Comparison of ENCODE assay signal across 8 cellular contexts in genomic region chr11:35138606-35138948, GRCh38. TPM values are rescaled to one million over a fixed set of nuclear protein-coding genes. Genes with fewer than 3 reads are reported as not detected.
DNase-seq lines count a peak whose midpoint lies in the region; ATAC-seq, FAIRE-seq and TF ChIP-seq lines count a peak whose summit lies in the region.

No MANE protein-coding gene starts in this region.

- DNase-seq in activated naive CD4-positive, alpha-beta T cell treated with anti-CD3 and anti-CD28 coated beads for 36 hours: no peak
- DNase-seq in activated naive CD4-positive, alpha-beta T cell treated with anti-CD3 and anti-CD28 coated beads, Interleukin-2, amount 50 U/mL, for 16 hours: no peak
- no peak for DNase-seq in astrocyte (ENCODE audit: low read depth)
- no peak for DNase-seq in lower leg skin (ENCODE audit: low spot score in 2 of 2)
- no peak for DNase-seq in type B pancreatic cell (ENCODE audit: extremely low spot score, unreplicated experiment)
- no peak for DNase-seq in kidney glomerular epithelial cell (lab: John Stamatoyannopoulos, UW)
- DNase-seq in activated gamma-delta T cell treated with Interleukin-2 at 50 U/mL for 16 hours: no peak

- CTCF ChIA-PET in activated naive CD4-positive, alpha-beta T cell treated with anti-CD3 and anti-CD28 coated beads for 36 hours (lab: Charles Lee): interaction anchor here (0.6 to 1.7 kb wide), 8 partner anchors 10 to 212 kb away, joined by 3 to 6 read pairs (median 3); no protein-coding TSS in a partner anchor

- H3K27ac ChIP-seq in astrocyte (ENCODE audit: low read depth, low read length): peak overlapping the region; percentile 94

- peak overlapping the region; percentile 91 for H3K4me3 ChIP-seq in astrocyte (ENCODE audit: insufficient read depth, low read depth, low read length)
- peak overlapping the region; percentile 97 for H3K4me3 ChIP-seq in lower leg skin (ENCODE audit: low read depth, poor library complexity, severe bottlenecking)

- no peaks in the 10 kb centered on the region for H3K27me3 ChIP-seq in astrocyte (ENCODE audit: insufficient read depth, low read length)

- H3K9me3 Mint-ChIP-seq in activated naive CD4-positive, alpha-beta T cell treated with anti-CD3 and anti-CD28 coated beads for 36 hours: no peaks in the 10 kb centered on the region
- H3K9me3 Mint-ChIP-seq in astrocyte (ENCODE audit: unreplicated experiment): no peaks in the 10 kb centered on the region
- no peaks in the 10 kb centered on the region for H3K9me3 Mint-ChIP-seq in type B pancreatic cell

- peak overlapping the region; percentile 97 for H3K27ac Mint-ChIP-seq in activated naive CD4-positive, alpha-beta T cell treated with anti-CD3 and anti-CD28 coated beads for 36 hours
- H3K27ac Mint-ChIP-seq in astrocyte (ENCODE audit: unreplicated experiment) (no peak overlapping the region), type B pancreatic cell (no peak overlapping the region)

- H4K20me1 ChIP-seq in astrocyte (ENCODE audit: insufficient read depth, low read length): peaks cover 38% of the 10 kb centered on the region

- peak overlapping the region; percentile 95 for H3K4me2 ChIP-seq in astrocyte (ENCODE audit: low read length)

- peak overlapping the region; percentile 79 for H2AFZ ChIP-seq in astrocyte (ENCODE audit: low read depth, low read length)

- H3K4me1 ChIP-seq in astrocyte (ENCODE audit: insufficient read depth, low read length): peaks cover 34% of the 10 kb centered on the region

- peaks cover 40% of the 10 kb centered on the region for H3K4me1 Mint-ChIP-seq in activated naive CD4-positive, alpha-beta T cell treated with anti-CD3 and anti-CD28 coated beads for 36 hours (ENCODE audit: low read depth)
- peaks cover 21% of the 10 kb centered on the region for H3K4me1 Mint-ChIP-seq in astrocyte (ENCODE audit: low read depth, unreplicated experiment)
- H3K4me1 Mint-ChIP-seq in type B pancreatic cell (ENCODE audit: unreplicated experiment): peaks cover 6% of the 10 kb centered on the region

- H3K79me2 ChIP-seq in astrocyte (ENCODE audit: insufficient read depth, low read length): peaks cover 54% of the 10 kb centered on the region

- H3K4me3 Mint-ChIP-seq in activated naive CD4-positive, alpha-beta T cell treated with anti-CD3 and anti-CD28 coated beads for 36 hours: peak overlapping the region; percentile 85
- H3K4me3 Mint-ChIP-seq in astrocyte (ENCODE audit: unreplicated experiment) (peak overlapping the region; percentile 95), type B pancreatic cell (peak overlapping the region; percentile 87)

- 2 to 3% methylated on average over 16 of the region's 16 CpGs for WGBS in lower leg skin, 2 donors

- no peak for FAIRE-seq in astrocyte (lab: Jason Lieb, UNC)

- H3K36me3 ChIP-seq in astrocyte (ENCODE audit: insufficient read depth, low read length): no peaks in the 10 kb centered on the region

- no peaks in the 10 kb centered on the region for H3K9me3 ChIP-seq in astrocyte (ENCODE audit: insufficient read depth, low read depth, low read length)

- TF ChIP-seq POLR2A in lower leg skin (IDR thresholded peaks at IDR 0.05): no peak

- intact Hi-C loops in activated naive CD4-positive, alpha-beta T cell treated with anti-CD3 and anti-CD28 coated beads for 36 hours (cut with micrococcal nuclease): no loop called here
- intact Hi-C loops in lower leg skin (cut with DNase I; ENCODE audit: low total_unique reads): no loop called here

- ATAC-seq in HG03095 (IDR thresholded peaks at IDR 0.05; ENCODE audit: unreplicated experiment): no peak

- TF ChIP-seq CTCF in astrocyte (IDR thresholded peaks at IDR 0.05; ENCODE audit: insufficient read depth, low read depth, low read length) (no peak), lower leg skin (IDR thresholded peaks at IDR 0.05) (no peak), type B pancreatic cell (conservative IDR thresholded peaks at IDR 0.05) (no peak)

- H3K36me3 Mint-ChIP-seq in activated naive CD4-positive, alpha-beta T cell treated with anti-CD3 and anti-CD28 coated beads for 36 hours (ENCODE audit: low read depth): peaks cover 21% of the 10 kb centered on the region
- H3K36me3 Mint-ChIP-seq in astrocyte (ENCODE audit: low read depth, unreplicated experiment) (no peaks in the 10 kb centered on the region), type B pancreatic cell (peaks cover 5% of the 10 kb centered on the region)

- peak overlapping the region; percentile 98 for H3K9ac ChIP-seq in astrocyte (ENCODE audit: low read length)

- no peaks in the 10 kb centered on the region for H3K27me3 Mint-ChIP-seq in activated naive CD4-positive, alpha-beta T cell treated with anti-CD3 and anti-CD28 coated beads for 36 hours (ENCODE audit: low read depth)
- H3K27me3 Mint-ChIP-seq in astrocyte (ENCODE audit: low read depth, unreplicated experiment) (peaks cover 9% of the 10 kb centered on the region), type B pancreatic cell (peaks cover 71% of the 10 kb centered on the region)

RNA-seq across cellular contexts. Expression of gene CD44, which starts 0.4 kb away (rescaled TPM):
- total RNA-seq in activated naive CD4-positive, alpha-beta T cell treated with anti-CD3 and anti-CD28 coated beads for 36 hours: 100 to 1,000 TPM; 389 to 405 TPM
- 148 and 154 TPM in 2 replicates for total RNA-seq in astrocyte
- total RNA-seq in lower leg skin: 1,000 to 10,000 TPM in 1 of 4 donors, 100 to 1,000 TPM in 3; 861 to 1,282 (median 914) TPM
- 46.0 and 54.7 TPM in 2 replicates for total RNA-seq in type B pancreatic cell (ENCODE audit: low replicate concordance)
